31 cellular contexts compared by ENCODE assay signal in genomic region chr19:19345232-19345631, GRCh38.
"Had no signal": no experiment of that assay in that cellular context is flagged by ENCODE, and none has a peak within 500 bp of the region (broad histone marks: within the 10 kb centered on the region; RNA-seq: fewer than 3 reads in every experiment).

No MANE protein-coding gene starts in this region.

- H3K4me3 ChIP-seq: left ventricle myocardium inferior, lung, neural progenitor cell, pancreas, prostate gland, skin epidermis, stomach, testis, thyroid gland, transverse colon, upper lobe of right lung had no signal

- H3K27ac ChIP-seq: left ventricle myocardium inferior, neural progenitor cell, pancreas, prostate gland, skin epidermis, stomach, testis, thyroid gland, transverse colon, upper lobe of right lung had no signal

- H3K4me1 ChIP-seq: neural progenitor cell, pancreas, prostate gland, testis, thyroid gland, transverse colon, upper lobe of right lung had no signal

- H3K27me3 ChIP-seq: neural progenitor cell, pancreas, stomach, testis, thyroid gland, transverse colon, upper lobe of right lung had no signal

- H3K9ac ChIP-seq: neural progenitor cell had no signal

- H3K4me2 ChIP-seq: neural progenitor cell had no signal

- ATAC-seq: left colon; natural killer cell; pancreas; right cardiac atrium; sciatic nerve; stimulated activated naive B cell treated with anti-CD40 and anti-IgM and Interleukin-4, amounts not matched to agents 10 μg/mL and 1 μg/mL and 100 μg/mL, for 72 hours; stimulated activated naive CD8-positive, alpha-beta T cell treated with anti-CD3 and anti-CD28 coated beads, Interleukin-15, Interleukin-2, amounts not matched to agents 100 U/mL and 50 U/mL, for 24 hours; upper lobe of right lung had no signal

- FAIRE-seq: islet of Langerhans, kidney, pancreas, urothelium cell line had no signal

- H3K9me3 ChIP-seq: left ventricle myocardium inferior, pancreas, prostate gland, stomach, testis, thyroid gland, transverse colon, upper lobe of right lung had no signal

- DNase-seq: hypothalamus; immature natural killer cell; kidney; left colon; left ventricle myocardium inferior; mesendoderm; naive B cell; natural killer cell; nephron progenitor cell; posterior cingulate gyrus; retina; right cardiac atrium; stimulated activated CD4-positive, alpha-beta T cell treated with anti-CD3 and anti-CD28 coated beads, Interleukin-12 subunit alpha, Interleukin-12 subunit beta, amount 100 ng/mL, for 4 hours; stimulated activated CD4-positive, alpha-beta T cell treated with anti-CD3 and anti-CD28 coated beads, Interleukin-15, amount 100 ng/mL, for 24 hours; stimulated activated CD4-positive, alpha-beta T cell treated with anti-CD3 and anti-CD28 coated beads, Interleukin-2, amount 100 ng/mL, for 24 hours; stimulated activated CD4-positive, alpha-beta T cell treated with anti-CD3 and anti-CD28 coated beads, Interleukin-4, amount 100 ng/mL, for 1 hour; stimulated activated naive B cell treated with anti-CD40 and anti-IgM and Interleukin-4, amounts not matched to agents 10 μg/mL and 1 μg/mL and 100 μg/mL, for 72 hours; stimulated activated naive CD8-positive, alpha-beta T cell treated with anti-CD3 and anti-CD28 coated beads, Interleukin-15, Interleukin-2, amounts not matched to agents 100 U/mL and 50 U/mL, for 24 hours; stomach; testis; thyroid gland; transverse colon; upper lobe of right lung had no signal

- H2AFZ ChIP-seq: neural progenitor cell had no signal

- H3K36me3 ChIP-seq: neural progenitor cell had no signal
